1 cellular context compared by ENCODE assay signal in genomic region chr7:91098566-91098965, GRCh38.
TF ChIP-seq lines count a peak whose summit lies in the region.

No MANE protein-coding gene starts in this region.

TF ChIP-seq in GM23338, 12 proteins besides CTCF, POLR2A, EP300 and RAD21 (continued from another document):
- no peak for TF ChIP-seq ZNF462 (CRISPR knock-in tag; IDR thresholded peaks at IDR 0.05)
- no peak for TF ChIP-seq JUNB (IDR thresholded peaks at IDR 0.05; ENCODE audit: unreplicated experiment)
- no peak for TF ChIP-seq NANOG (IDR thresholded peaks at IDR 0.05; ENCODE audit: borderline replicate concordance)
- TF ChIP-seq EZH2phosphoT487 (IDR thresholded peaks at IDR 0.05; ENCODE audit: unreplicated experiment), result no peak
- TF ChIP-seq EZH2 (IDR thresholded peaks at IDR 0.05; ENCODE audit: low read depth, unreplicated experiment), result no peak
- no peak for TF ChIP-seq ZNF331 (CRISPR knock-in tag; IDR thresholded peaks at IDR 0.05; ENCODE audit: low read depth)
- TF ChIP-seq ETS1 (IDR thresholded peaks at IDR 0.05), result no peak
